ENCODE assay signal across 13 cellular contexts in the genomic region with DNA sequence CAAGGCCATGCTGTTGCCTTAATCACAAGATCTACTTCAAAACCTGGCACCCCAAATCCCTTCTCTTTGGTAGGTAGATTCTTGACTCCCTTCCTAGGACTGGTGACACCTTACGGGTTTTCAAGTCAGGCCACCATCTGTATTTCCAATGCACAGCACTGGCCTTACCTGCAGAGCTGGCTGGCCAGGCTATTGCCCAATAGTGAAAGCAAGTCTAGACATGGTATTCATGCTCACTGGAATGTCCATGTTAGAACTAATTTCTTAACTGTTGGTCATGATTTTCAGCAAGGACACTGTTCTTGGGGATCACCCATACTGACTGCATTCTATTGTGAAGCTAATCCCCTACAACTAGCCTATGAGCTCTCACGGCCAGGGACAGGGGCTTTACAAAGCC.
DNase-seq lines count a peak whose midpoint lies in the region; ATAC-seq and TF ChIP-seq lines count a peak whose summit lies in the region.
"Had no signal": no experiment of that assay in that cellular context is flagged by ENCODE, and none has a peak within 500 bp of the region (broad histone marks: within the 10 kb centered on the region; RNA-seq: fewer than 3 reads in every experiment).

No MANE protein-coding gene starts in this region.

- H3K4me3 ChIP-seq in mammary epithelial cell (replicated peaks in 1 of 3; ENCODE audit: insufficient read depth in 1 of 3, low read depth in 2 of 3, low read length in 3 of 3) = no peak overlapping the region
- H3K4me3 ChIP-seq in neural progenitor cell = no peak overlapping the region

- H3K27me3 Mint-ChIP-seq in MCF 10A (ENCODE audit: insufficient read depth, unreplicated experiment) (no peaks in the 10 kb centered on the region), neural progenitor cell (ENCODE audit: insufficient read depth, low read depth) (no peaks in the 10 kb centered on the region)
- H3K27me3 Mint-ChIP-seq in stimulated activated naive B cell treated with anti-CD40 and anti-IgM and Interleukin-4, amounts not matched to agents 10 μg/mL and 1 μg/mL and 100 μg/mL, for 72 hours = no peaks in the 10 kb centered on the region

- H3K36me3 ChIP-seq in mammary epithelial cell (ENCODE audit: insufficient read depth, low read length) (no peaks in the 10 kb centered on the region), neural progenitor cell (no peaks in the 10 kb centered on the region)

- in situ Hi-C loops in mammary epithelial cell (cut with MboI; ENCODE audit: low sequenced_read_pairs in 2 of 2) = no loop called here

- no peaks in the 10 kb centered on the region for H4K20me1 ChIP-seq in mammary epithelial cell (ENCODE audit: insufficient read depth, low read length)
- H4K20me1 ChIP-seq in neural progenitor cell (ENCODE audit: low read depth) = no peaks in the 10 kb centered on the region

- dilution Hi-C loops in mammary epithelial cell (cut with HindIII; ENCODE audit: low sequenced_read_pairs) = no loop called here

- peaks cover 10% of the 10 kb centered on the region for H3K9me3 Mint-ChIP-seq in MCF 10A (ENCODE audit: unreplicated experiment)
- H3K9me3 Mint-ChIP-seq in neural progenitor cell = peaks cover 13% of the 10 kb centered on the region
- H3K9me3 Mint-ChIP-seq in stimulated activated naive B cell treated with anti-CD40 and anti-IgM and Interleukin-4, amounts not matched to agents 10 μg/mL and 1 μg/mL and 100 μg/mL, for 72 hours = peaks cover 8 to 12% of the 10 kb centered on the region in 2 donors
- H3K9me3 Mint-ChIP-seq: CD8-positive, alpha-beta T cell had no signal

- H2AFZ ChIP-seq in mammary epithelial cell (ENCODE audit: low read depth, low read length) (no peak overlapping the region), neural progenitor cell (replicated peaks) (peak overlapping the region; percentile 74)

- H3K79me2 ChIP-seq in mammary epithelial cell (ENCODE audit: insufficient read depth, low read length) = no peaks in the 10 kb centered on the region
- H3K79me2 ChIP-seq in neural progenitor cell (ENCODE audit: low read depth) = no peaks in the 10 kb centered on the region

- H3K27ac ChIP-seq in mammary epithelial cell (ENCODE audit: insufficient read depth, low read depth, low read length) (no peak overlapping the region), epithelial cell of prostate (no peak overlapping the region), neural progenitor cell (no peak overlapping the region)
- H3K27ac ChIP-seq: 22Rv1 had no signal

- POLR2A ChIA-PET in MCF 10A (lab: Yijun Ruan, JAX) = interaction anchor here (0.7 to 1.3 kb wide), 2 partner anchors 17 to 146 kb away, joined by 3 read pairs; no protein-coding TSS in a partner anchor

- CTCF ChIA-PET in MCF 10A (lab: Yijun Ruan, JAX) = no interaction called here
- CTCF ChIA-PET in mammary epithelial cell (lab: Charles Lee; ENCODE audit: low non-redundant PET) = no interaction called here

- no peaks in the 10 kb centered on the region for H3K27me3 ChIP-seq in mammary epithelial cell (ENCODE audit: insufficient read depth, low read length)
- H3K27me3 ChIP-seq in neural progenitor cell = no peaks in the 10 kb centered on the region

- H3K4me1 Mint-ChIP-seq in MCF 10A (ENCODE audit: insufficient read depth, unreplicated experiment) = no peaks in the 10 kb centered on the region
- H3K4me1 Mint-ChIP-seq in neural progenitor cell = no peaks in the 10 kb centered on the region
- H3K4me1 Mint-ChIP-seq in stimulated activated naive B cell treated with anti-CD40 and anti-IgM and Interleukin-4, amounts not matched to agents 10 μg/mL and 1 μg/mL and 100 μg/mL, for 72 hours = no peaks in the 10 kb centered on the region
- H3K4me1 Mint-ChIP-seq: CD14-positive monocyte had no signal

- H3K9me3 ChIP-seq in mammary epithelial cell (replicated peaks; ENCODE audit: insufficient read depth, low read length) (peaks cover 19% of the 10 kb centered on the region), neural progenitor cell (ENCODE audit: low read depth) (no peaks in the 10 kb centered on the region)

- intact Hi-C loops in MCF 10A (cut with micrococcal nuclease) (no loop called here), mammary epithelial cell (cut with micrococcal nuclease) (no loop called here)

- 28% methylated on average over 2 of the region's 2 CpGs for WGBS in mammary epithelial cell (ENCODE audit: low coverage, missing lambda C conversion rate)

- H3K4me2 ChIP-seq in mammary epithelial cell (ENCODE audit: insufficient read depth, low read depth, low read length) = no peak overlapping the region
- H3K4me2 ChIP-seq in neural progenitor cell = peak overlapping the region; percentile 20

- peaks cover 11% of the 10 kb centered on the region for H3F3A ChIP-seq in neural progenitor cell (ENCODE audit: low read depth)

- H3K9ac ChIP-seq in mammary epithelial cell (ENCODE audit: insufficient read depth, low read length) (no peak overlapping the region), neural progenitor cell (no peak overlapping the region)

- H3K4me1 ChIP-seq in mammary epithelial cell (ENCODE audit: insufficient read depth, low read length) = no peaks in the 10 kb centered on the region
- H3K4me1 ChIP-seq in neural progenitor cell = peaks cover 14% of the 10 kb centered on the region

- BruUV-seq in MCF 10A (replicated peaks; lab: Mats Ljungman, UMichigan) (no TSS peak), mammary epithelial cell (replicated peaks; lab: Mats Ljungman, UMichigan) (no TSS peak)

- H3K36me3 Mint-ChIP-seq in MCF 10A (ENCODE audit: insufficient read depth, unreplicated experiment) = no peaks in the 10 kb centered on the region
- H3K36me3 Mint-ChIP-seq in neural progenitor cell = no peaks in the 10 kb centered on the region
- no peaks in the 10 kb centered on the region for H3K36me3 Mint-ChIP-seq in stimulated activated naive B cell treated with anti-CD40 and anti-IgM and Interleukin-4, amounts not matched to agents 10 μg/mL and 1 μg/mL and 100 μg/mL, for 72 hours
- H3K36me3 Mint-ChIP-seq: CD14-positive monocyte; CD8-positive, alpha-beta T cell had no signal

- H3K27ac Mint-ChIP-seq in MCF 10A (ENCODE audit: low read depth, unreplicated experiment) = no peak overlapping the region
- H3K27ac Mint-ChIP-seq in neural progenitor cell = no peak overlapping the region
- no peak overlapping the region for H3K27ac Mint-ChIP-seq in stimulated activated naive B cell treated with anti-CD40 and anti-IgM and Interleukin-4, amounts not matched to agents 10 μg/mL and 1 μg/mL and 100 μg/mL, for 72 hours
- H3K27ac Mint-ChIP-seq: CD14-positive monocyte; CD8-positive, alpha-beta T cell had no signal

- DNase-seq in MCF 10A (ENCODE audit: unreplicated experiment) = peak; percentile 63
- DNase-seq in mammary epithelial cell = no peak
- peak; percentile 33 for DNase-seq in epithelial cell of prostate (ENCODE audit: low read depth, low spot score)
- DNase-seq in neural progenitor cell (ENCODE audit: low spot score) = no peak
- peak; percentile 75 for DNase-seq in ureter (ENCODE audit: low spot score)
- no peak for DNase-seq in NCI-H1930 (lab: John Stamatoyannopoulos, UW)
- DNase-seq in stimulated activated naive B cell treated with anti-CD40 and anti-IgM and Interleukin-4, amounts not matched to agents 10 μg/mL and 1 μg/mL and 100 μg/mL, for 72 hours = no peak
- DNase-seq: CD8-positive, alpha-beta T cell; DMS53; GF-D8 had no signal

- no peak for TF ChIP-seq CTCF in MCF 10A (IDR thresholded peaks at IDR 0.05; ENCODE audit: unreplicated experiment)
- no peak for TF ChIP-seq CTCF in mammary epithelial cell (conservative IDR thresholded peaks at IDR 0.05 in 1 of 2, IDR thresholded peaks at IDR 0.05 in 1 of 2; ENCODE audit: extremely low read depth in 1 of 2, insufficient read depth in 1 of 2, low read depth in 1 of 2, low read length in 2 of 2)
- TF ChIP-seq CTCF in neural progenitor cell (IDR thresholded peaks at IDR 0.05) = no peak

- no peak for ATAC-seq in HG02973 (IDR thresholded peaks at IDR 0.05; ENCODE audit: unreplicated experiment)
- no peak for ATAC-seq in stimulated activated naive B cell treated with anti-CD40 and anti-IgM and Interleukin-4, amounts not matched to agents 10 μg/mL and 1 μg/mL and 100 μg/mL, for 72 hours (replicated peaks)
- ATAC-seq: CD8-positive, alpha-beta T cell had no signal

- no peak overlapping the region for H3K4me3 Mint-ChIP-seq in MCF 10A (ENCODE audit: unreplicated experiment)
- no peak overlapping the region for H3K4me3 Mint-ChIP-seq in neural progenitor cell
- H3K4me3 Mint-ChIP-seq in stimulated activated naive B cell treated with anti-CD40 and anti-IgM and Interleukin-4, amounts not matched to agents 10 μg/mL and 1 μg/mL and 100 μg/mL, for 72 hours = no peak overlapping the region
- H3K4me3 Mint-ChIP-seq: CD14-positive monocyte; CD8-positive, alpha-beta T cell had no signal

Comparison
In these comparisons a context has a peak if more than half of its experiments do, and no peak if none do; other contexts are left out.
1. DNase-seq: peak in MCF 10A (single experiment), epithelial cell of prostate (single experiment) and ureter (single experiment); none in mammary epithelial cell (single experiment), neural progenitor cell (single experiment), NCI-H1930 (0 of 2) and stimulated activated naive B cell treated with anti-CD40 and anti-IgM and Interleukin-4, amounts not matched to agents 10 μg/mL and 1 μg/mL and 100 μg/mL, for 72 hours (single experiment).